In the genomic region with DNA sequence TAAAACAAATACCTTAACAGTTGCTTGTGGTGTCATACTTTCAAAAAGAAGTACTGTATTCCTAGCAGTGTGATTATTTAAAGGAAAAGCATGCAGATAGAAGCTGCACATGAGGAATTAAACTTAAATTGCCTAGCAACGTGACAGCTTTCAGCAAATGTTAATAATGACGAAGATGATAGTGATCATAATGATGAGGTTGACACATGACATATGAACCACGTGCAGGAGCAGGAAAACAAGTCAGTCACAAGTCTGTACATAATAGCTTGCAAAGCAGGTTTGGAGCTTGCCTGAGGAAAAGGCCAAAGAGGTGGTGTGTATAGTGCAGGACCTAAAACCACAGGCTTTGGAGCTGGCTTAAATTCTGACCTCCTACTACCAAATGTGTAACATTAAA, we compare ENCODE assay signal across 19 cellular contexts. TPM values are rescaled to one million over a fixed set of nuclear protein-coding genes. Genes with fewer than 3 reads are reported as not detected.
DNase-seq lines count a peak whose midpoint lies in the region; ATAC-seq, FAIRE-seq and TF ChIP-seq lines count a peak whose summit lies in the region.
"Had no signal": no experiment of that assay in that cellular context is flagged by ENCODE, and none has a peak within 500 bp of the region (broad histone marks: within the 10 kb centered on the region; RNA-seq: fewer than 3 reads in every experiment).

No MANE protein-coding gene starts in this region.

- H3K36me3 ChIP-seq in keratinocyte (ENCODE audit: control insufficient read depth in 2 of 2, extremely low read depth in 1 of 2, insufficient read depth in 2 of 2, low read length in 2 of 2) (no peaks in the 10 kb centered on the region), suprapubic skin (no peaks in the 10 kb centered on the region), sigmoid colon (no peaks in the 10 kb centered on the region)

- no TSS peak for BruUV-seq in MCF 10A (replicated peaks; lab: Mats Ljungman, UMichigan)

- CTCF ChIA-PET in MCF 10A (lab: Yijun Ruan, JAX): interaction anchor here (0.6 to 2.0 kb wide), 3 partner anchors 8 to 290 kb away, joined by 3 to 10 read pairs (median 3); no protein-coding TSS in a partner anchor

- no peaks in the 10 kb centered on the region for H3K9me3 Mint-ChIP-seq in MCF 10A (ENCODE audit: unreplicated experiment)

- POLR2A ChIA-PET in MCF 10A (lab: Yijun Ruan, JAX): interaction anchor here (1.4 to 1.5 kb wide), 2 partner anchors 31 to 116 kb away, joined by 4 to 5 read pairs; partner anchors contain the start of gene PIK3C2A

- no peaks in the 10 kb centered on the region for H3K9me1 ChIP-seq in keratinocyte (ENCODE audit: control insufficient read depth, extremely low read depth, insufficient read depth, low read length)

- in situ Hi-C loops in T47D (cut with HindIII; ENCODE audit: low pct_unique_long_range_greater_than_20kb, low sequenced_read_pairs): no loop called here

- dilution Hi-C loops in keratinocyte (cut with MboI; ENCODE audit: extremely low pct_ligation_motif_present, low sequenced_read_pairs): no loop called here

- no peak overlapping the region for H3K9ac ChIP-seq in keratinocyte (ENCODE audit: control insufficient read depth, extremely low read depth, insufficient read depth, low read length)

- peak; percentile 21 to 95 for DNase-seq in T47D (ENCODE audit: low read depth in 1 of 2, low spot score in 1 of 2)
- no peak for DNase-seq in MCF 10A (ENCODE audit: unreplicated experiment)
- DNase-seq in keratinocyte (ENCODE audit: low read depth, low spot score): no peak
- no peak for DNase-seq in suprapubic skin (ENCODE audit: low spot score in 2 of 2)
- no peak for DNase-seq in sigmoid colon
- DNase-seq: AML-193; CD4-positive, CD25-positive, alpha-beta regulatory T cell; DMS79; Karpas-422; NCI-H2081; NCI-H2227 treated with DMSO at 0.1 percent for 48 hours; NCI-H69 had no signal

- FAIRE-seq in keratinocyte (lab: Jason Lieb, UNC): peak; percentile 64
- FAIRE-seq: G401.6, GM12892 had no signal

- H3K27me3 Mint-ChIP-seq in MCF 10A (ENCODE audit: insufficient read depth, unreplicated experiment): no peaks in the 10 kb centered on the region

- ATAC-seq in HG03097 (IDR thresholded peaks at IDR 0.05; ENCODE audit: low FRiP score, unreplicated experiment): no peak
- no peak for ATAC-seq in HG03520 (IDR thresholded peaks at IDR 0.05; ENCODE audit: unreplicated experiment)
- ATAC-seq: HCT116, SK-N-SH treated with all-trans-retinoic acid at 6 μM for 48 hours had no signal

- H3K79me2 ChIP-seq in keratinocyte (ENCODE audit: control insufficient read depth, insufficient read depth, low read length): no peaks in the 10 kb centered on the region

- H3K27ac Mint-ChIP-seq in MCF 10A (ENCODE audit: low read depth, unreplicated experiment): no peak overlapping the region
- H3K27ac Mint-ChIP-seq: CD4-positive, CD25-positive, alpha-beta regulatory T cell had no signal

- H3K9me3 ChIP-seq in keratinocyte (ENCODE audit: control insufficient read depth, low read depth, low read length) (no peaks in the 10 kb centered on the region), suprapubic skin (no peaks in the 10 kb centered on the region), sigmoid colon (no peaks in the 10 kb centered on the region)

- H3K4me3 ChIP-seq in keratinocyte (ENCODE audit: control insufficient read depth in 2 of 3, extremely low read depth in 1 of 3, insufficient read depth in 2 of 3, low read depth in 1 of 3, low read length in 3 of 3) (no peak overlapping the region), suprapubic skin (no peak overlapping the region), sigmoid colon (no peak overlapping the region)

- H3K36me3 Mint-ChIP-seq in MCF 10A (ENCODE audit: insufficient read depth, unreplicated experiment): no peaks in the 10 kb centered on the region
- H3K36me3 Mint-ChIP-seq: CD4-positive, CD25-positive, alpha-beta regulatory T cell had no signal

- H3K4me3 Mint-ChIP-seq in MCF 10A (ENCODE audit: unreplicated experiment): no peak overlapping the region
- H3K4me3 Mint-ChIP-seq: CD4-positive, CD25-positive, alpha-beta regulatory T cell had no signal

- peak overlapping the region; percentile 2 for H3K4me2 ChIP-seq in keratinocyte (ENCODE audit: control insufficient read depth, extremely low read depth, insufficient read depth, low read depth, low read length)

- H3K4me1 ChIP-seq in keratinocyte (ENCODE audit: control insufficient read depth, extremely low read depth, insufficient read depth, low read length) (peaks cover 7% of the 10 kb centered on the region), suprapubic skin (peaks cover 7% of the 10 kb centered on the region), sigmoid colon (no peaks in the 10 kb centered on the region)

- H3K27me3 ChIP-seq in keratinocyte (ENCODE audit: control insufficient read depth, extremely low read depth, insufficient read depth, low read length) (no peaks in the 10 kb centered on the region), suprapubic skin (no peaks in the 10 kb centered on the region), sigmoid colon (no peaks in the 10 kb centered on the region)

- H3K27ac ChIP-seq in VCaP: peak overlapping the region; percentile 76
- H3K27ac ChIP-seq in keratinocyte (ENCODE audit: control insufficient read depth, insufficient read depth, low read length): no peak overlapping the region
- peak overlapping the region; percentile 43 for H3K27ac ChIP-seq in suprapubic skin
- H3K27ac ChIP-seq in sigmoid colon: no peak overlapping the region

- H3K4me1 Mint-ChIP-seq in MCF 10A (ENCODE audit: insufficient read depth, unreplicated experiment): no peaks in the 10 kb centered on the region
- H3K4me1 Mint-ChIP-seq: CD4-positive, CD25-positive, alpha-beta regulatory T cell had no signal

- no peak for TF ChIP-seq EP300 in suprapubic skin (IDR thresholded peaks at IDR 0.05)
- no peak for TF ChIP-seq EP300 in sigmoid colon (IDR thresholded peaks at IDR 0.05)

- H4K20me1 ChIP-seq in keratinocyte (ENCODE audit: control insufficient read depth, extremely low read depth, insufficient read depth, low read length): no peaks in the 10 kb centered on the region

- no peak overlapping the region for H2AFZ ChIP-seq in keratinocyte (ENCODE audit: control insufficient read depth, low read length)

- TF ChIP-seq CTCF in MCF 10A (IDR thresholded peaks at IDR 0.05; ENCODE audit: unreplicated experiment) (no peak), VCaP (conservative IDR thresholded peaks at IDR 0.05) (no peak), keratinocyte (optimal IDR thresholded peaks at IDR 0.05 in 1 of 3, IDR thresholded peaks at IDR 0.05 in 1 of 3, conservative IDR thresholded peaks at IDR 0.05 in 1 of 3; ENCODE audit: extremely low read depth in 1 of 3, insufficient read depth in 2 of 3, low read length in 3 of 3) (no peak), suprapubic skin (IDR thresholded peaks at IDR 0.05) (no peak), sigmoid colon (IDR thresholded peaks at IDR 0.05) (no peak)

- 33% methylated on average over 3 of the region's 3 CpGs for WGBS in suprapubic skin
- 55 to 71% methylated on average over 3 of the region's 3 CpGs for WGBS in sigmoid colon, 2 donors

- TF ChIP-seq POLR2A in suprapubic skin (IDR thresholded peaks at IDR 0.05) (no peak), sigmoid colon (IDR thresholded peaks at IDR 0.05) (no peak)

- intact Hi-C loops in MCF 10A (cut with micrococcal nuclease): no loop called here
- intact Hi-C loops in sigmoid colon (cut with DNase I): loop anchor here (10.0 kb wide), 1 partner anchor 266 kb away; no protein-coding TSS in a partner anchor

RNA-seq across cellular contexts. Expression of gene PIK3C2A, which starts 30.6 kb away (rescaled TPM):
- total RNA-seq in MCF 10A (2022) (51.7 and 58.1 TPM in 2 replicates), suprapubic skin (10 to 100 TPM; 31.0 to 63.4 (median 43.2) TPM), sigmoid colon (10 to 100 TPM; 52.9 to 72.6 (median 65.7) TPM)
- polyA plus RNA-seq in keratinocyte (27.9 to 44.7 TPM (median 33.2 TPM) in 3 replicates), sigmoid colon (10 to 100 TPM in 1 of 3 donors, 1 to 10 TPM in 2; 6.0 to 10.0 (median 9.7) TPM)
- polyA plus RNA-seq in keratinocyte (2011; ENCODE audit: low read depth): 35.0 TPM
- polyA plus RNA-seq in keratinocyte (2011; cell fraction: cytosol; rRNA removed): 17.7 and 41.7 TPM in 2 replicates
- 42.7 and 54.8 TPM in 2 replicates for polyA plus RNA-seq in keratinocyte (2011; cell fraction: nucleus; rRNA removed)
- 15.0 and 26.8 TPM in 2 replicates for polyA plus RNA-seq in keratinocyte (2012; ENCODE audit: low replicate concordance)
- 6.4 to 82.6 TPM (median 32.4 TPM) in 3 replicates for polyA minus RNA-seq in keratinocyte
- polyA minus RNA-seq in keratinocyte (2011; cell fraction: cytosol; rRNA and poly(A)+ RNA removed): 34.0 TPM
- 38.8 and 84.4 TPM in 2 replicates for polyA minus RNA-seq in keratinocyte (2011; cell fraction: nucleus; rRNA and poly(A)+ RNA removed)

RNA-seq across cellular contexts. Expression of gene NUCB2, which starts 38.2 kb away (rescaled TPM):
- total RNA-seq in MCF 10A (2022) (89.4 and 137 TPM in 2 replicates), suprapubic skin (10 to 100 TPM; 12.7 to 35.1 (median 31.1) TPM), sigmoid colon (10 to 100 TPM; 38.3 to 45.1 (median 39.4) TPM)
- polyA plus RNA-seq in keratinocyte (23.2 to 44.2 TPM (median 39.0 TPM) in 3 replicates), sigmoid colon (10 to 100 TPM; 19.8 to 68.3 (median 24.0) TPM)
- 92.4 TPM for polyA plus RNA-seq in keratinocyte (2011; ENCODE audit: low read depth)
- polyA plus RNA-seq in keratinocyte (2011; cell fraction: cytosol; rRNA removed): 22.2 and 32.6 TPM in 2 replicates
- 23.2 and 32.7 TPM in 2 replicates for polyA plus RNA-seq in keratinocyte (2011; cell fraction: nucleus; rRNA removed)
- polyA plus RNA-seq in keratinocyte (2012; ENCODE audit: low replicate concordance): 23.1 and 58.6 TPM in 2 replicates
- 11.5 to 36.1 TPM (median 18.2 TPM) in 3 replicates for polyA minus RNA-seq in keratinocyte
- 29.7 TPM for polyA minus RNA-seq in keratinocyte (2011; cell fraction: cytosol; rRNA and poly(A)+ RNA removed)
- polyA minus RNA-seq in keratinocyte (2011; cell fraction: nucleus; rRNA and poly(A)+ RNA removed): 11.2 and 26.5 TPM in 2 replicates

Comparison
In these comparisons a context has a peak if more than half of its experiments do, and no peak if none do; other contexts are left out.
1. DNase-seq: peak in T47D (2 of 2); none in MCF 10A (single experiment), keratinocyte (single experiment), suprapubic skin (0 of 2) and sigmoid colon (single experiment).
2. H3K27ac ChIP-seq: peak in VCaP (single experiment) and suprapubic skin (single experiment); none in keratinocyte (single experiment) and sigmoid colon (0 of 4).